Comparison of ENCODE assay signal across 14 cellular contexts in genomic region chr4:48025005-48025404, GRCh38. TPM values are rescaled to one million over a fixed set of nuclear protein-coding genes. Genes with fewer than 3 reads are reported as not detected.
A peak's percentile ranks its signal among the peaks of the same experiment; 100 is the strongest.
DNase-seq lines count a peak whose midpoint lies in the region; ATAC-seq and TF ChIP-seq lines count a peak whose summit lies in the region.
"Had no signal": no experiment of that assay in that cellular context is flagged by ENCODE, and none has a peak within 500 bp of the region (broad histone marks: within the 10 kb centered on the region; RNA-seq: fewer than 3 reads in every experiment).

No MANE protein-coding gene starts in this region.

- H3K27me3 ChIP-seq in right atrium auricular region (no peaks in the 10 kb centered on the region), foreskin keratinocyte (no peaks in the 10 kb centered on the region)

- H3K9me3 Mint-ChIP-seq in WTC11, result no peaks in the 10 kb centered on the region
- H3K9me3 Mint-ChIP-seq: natural killer cell treated with Interleukin-12 subunit alpha and Interleukin-12 subunit beta and Interleukin-15 and Interleukin-18, amount 100 ng/mL, for 72 hours had no signal

- ATAC-seq in Right ventricle myocardium superior (ENCODE audit: poor library complexity) (peak; percentile 34), WTC11 (no peak), GM19035 (IDR thresholded peaks at IDR 0.05; ENCODE audit: unreplicated experiment) (no peak), foreskin keratinocyte (no peak)
- ATAC-seq: left lobe of liver; natural killer cell treated with Interleukin-12 subunit alpha and Interleukin-12 subunit beta and Interleukin-15 and Interleukin-18, amount 100 ng/mL, for 72 hours had no signal

- no peaks in the 10 kb centered on the region for H3K36me3 ChIP-seq in right atrium auricular region

- H3K27ac ChIP-seq in right atrium auricular region (no peak overlapping the region), foreskin keratinocyte (no peak overlapping the region)

- intact Hi-C loops in Right ventricle myocardium superior (cut with DNase I), result no loop called here

- H3K36me3 Mint-ChIP-seq in WTC11, result peaks cover 10% of the 10 kb centered on the region
- H3K36me3 Mint-ChIP-seq: natural killer cell treated with Interleukin-12 subunit alpha and Interleukin-12 subunit beta and Interleukin-15 and Interleukin-18, amount 100 ng/mL, for 72 hours had no signal

- H3K4me3 Mint-ChIP-seq in WTC11, result no peak overlapping the region
- H3K4me3 Mint-ChIP-seq: natural killer cell treated with Interleukin-12 subunit alpha and Interleukin-12 subunit beta and Interleukin-15 and Interleukin-18, amount 100 ng/mL, for 72 hours had no signal

- DNase-seq in Right ventricle myocardium superior, result no peak
- no peak for DNase-seq in right atrium auricular region (ENCODE audit: low spot score)
- no peak for DNase-seq in WTC11 (ENCODE audit: low spot score)
- peak; percentile 69 for DNase-seq in foreskin melanocyte
- no peak for DNase-seq in T1000 (lab: John Stamatoyannopoulos, UW)
- DNase-seq in KBM-7, result no peak
- DNase-seq in foreskin keratinocyte, result no peak
- DNase-seq: 8988T; activated CD4-positive, alpha-beta T cell treated with anti-CD3 and anti-CD28 coated beads for 4 hours; amniotic stem cell had no signal

- POLR2A ChIA-PET in WTC11 (lab: Charles Lee), result no interaction called here

- peaks cover 27% of the 10 kb centered on the region for H3K4me1 Mint-ChIP-seq in WTC11

- TF ChIP-seq CTCF in right atrium auricular region (IDR thresholded peaks at IDR 0.05) (no peak), WTC11 (IDR thresholded peaks at IDR 0.05) (no peak), foreskin keratinocyte (conservative IDR thresholded peaks at IDR 0.05) (no peak)

- H3K27me3 Mint-ChIP-seq in WTC11 (ENCODE audit: low read depth), result no peaks in the 10 kb centered on the region

- no peak overlapping the region for H3K4me3 ChIP-seq in right atrium auricular region

- CTCF ChIA-PET in WTC11 (lab: Charles Lee), result no interaction called here

- in situ Hi-C loops in KBM-7 (cut with MboI; ENCODE audit: low pct_unique_long_range_greater_than_20kb, low sequenced_read_pairs), result no loop called here

- H3K4me1 ChIP-seq in right atrium auricular region (no peaks in the 10 kb centered on the region), foreskin keratinocyte (no peaks in the 10 kb centered on the region)

- H3K9me3 ChIP-seq in right atrium auricular region, result no peaks in the 10 kb centered on the region

- peak overlapping the region; percentile 22; the same call in 1 of the 2 replicates for H3K27ac Mint-ChIP-seq in WTC11
- H3K27ac Mint-ChIP-seq: natural killer cell treated with Interleukin-12 subunit alpha and Interleukin-12 subunit beta and Interleukin-15 and Interleukin-18, amount 100 ng/mL, for 72 hours had no signal

TF ChIP-seq in WTC11, 78 proteins besides CTCF, POLR2A, EP300 and RAD21:
- TF ChIP-seq AFF4 (CRISPR knock-in tag; IDR thresholded peaks at IDR 0.05; ENCODE audit: borderline replicate concordance) (no peak), ZNF232 (CRISPR knock-in tag; IDR thresholded peaks at IDR 0.05) (no peak), ZNF281 (CRISPR knock-in tag; IDR thresholded peaks at IDR 0.05) (no peak), IRF2 (CRISPR knock-in tag; IDR thresholded peaks at IDR 0.05; ENCODE audit: borderline replicate concordance, low read depth) (no peak), USF1 (CRISPR knock-in tag; IDR thresholded peaks at IDR 0.05) (no peak), AR (CRISPR knock-in tag; IDR thresholded peaks at IDR 0.05) (no peak), ESRRA (CRISPR knock-in tag; IDR thresholded peaks at IDR 0.05; ENCODE audit: borderline replicate concordance) (no peak)

RNA-seq across cellular contexts. Expression of gene NIPAL1, which starts 8.4 kb away (rescaled TPM):
- 0.43 TPM for total RNA-seq in Right ventricle myocardium superior
- 1 to 10 TPM in 1 of 2 donors, under 1 TPM in 1; 0.63 to 1.4 TPM for total RNA-seq in right atrium auricular region
- 7.1 to 8.4 TPM (median 7.2 TPM) in 3 replicates for total RNA-seq in WTC11 (2021)
- total RNA-seq in foreskin keratinocyte, result 16.2 and 17.0 TPM in 2 replicates
- 3.2 and 4.3 TPM in 2 replicates for polyA plus RNA-seq in foreskin keratinocyte

RNA-seq across cellular contexts. Expression of gene CNGA1, which starts 8.5 kb away (rescaled TPM):
- 0.24 TPM for total RNA-seq in Right ventricle myocardium superior
- total RNA-seq in right atrium auricular region, result under 1 TPM in 1 of 2 donors, not detected in 1; 0.24 TPM
- total RNA-seq in WTC11 (2021), result 0.50 to 1.9 TPM (median 1.1 TPM) in 3 replicates
- 0.31 and 0.53 TPM in 2 replicates for total RNA-seq in foreskin keratinocyte
- polyA plus RNA-seq in foreskin keratinocyte, result 0.41 and 0.50 TPM in 2 replicates
- total RNA-seq: natural killer cell treated with Interleukin-12 subunit alpha and Interleukin-12 subunit beta and Interleukin-15 and Interleukin-18, amount 100 ng/mL, for 72 hours; T-helper 1 cell treated with Interleukin-12 subunit alpha and Interleukin-12 subunit beta and Interleukin-4 antibody, amounts not matched to agents 30 ng/mL and 1 ng/mL, for 36 hours had no signal
